ENCODE assay signal across 13 cellular contexts in the genomic region with DNA sequence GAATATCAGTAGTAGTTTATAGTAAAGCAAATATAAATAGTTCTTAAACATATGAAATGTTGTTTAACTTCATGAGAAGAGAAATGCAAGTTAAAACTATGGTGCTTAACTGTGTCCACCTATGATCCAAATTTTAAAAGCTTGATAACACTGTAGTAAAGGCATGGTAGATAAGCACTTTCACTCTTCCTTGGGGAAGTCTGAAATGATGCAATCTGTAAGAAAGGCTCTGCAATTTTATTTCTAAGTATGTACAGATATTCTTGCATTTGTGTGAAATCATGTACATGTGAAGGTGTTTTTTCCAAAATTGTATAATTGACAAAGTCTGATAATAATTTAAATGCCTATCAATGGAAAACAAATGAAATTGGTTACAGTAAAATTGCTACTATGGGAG.
"Had no signal": no experiment of that assay in that cellular context is flagged by ENCODE, and none has a peak within 500 bp of the region (broad histone marks: within the 10 kb centered on the region; RNA-seq: fewer than 3 reads in every experiment).

No MANE protein-coding gene starts in this region.

- H3K27ac Mint-ChIP-seq: activated T-helper 17 cell treated with anti-CD3 and anti-CD28 coated beads, Interleukin-2, amount 50 U/mL, for 72 hours had no signal

- H3K9me3 Mint-ChIP-seq: activated T-helper 17 cell treated with anti-CD3 and anti-CD28 coated beads, Interleukin-2, amount 50 U/mL, for 72 hours; naive B cell had no signal

- H3K27me3 Mint-ChIP-seq: naive B cell had no signal

- DNase-seq: activated CD4-positive, alpha-beta T cell treated with anti-CD3 and anti-CD28 coated beads for 1 hour; activated CD4-positive, alpha-beta T cell treated with anti-CD3 and anti-CD28 coated beads, Interleukin-2, amount 50 U/mL, for 4 hours; activated naive CD4-positive, alpha-beta T cell treated with Interleukin-2 at 50 U/mL for 16 hours; aorta; foreskin melanocyte; left cardiac atrium; naive B cell; sigmoid colon; stimulated activated CD4-positive, alpha-beta T cell treated with anti-CD3 and anti-CD28 coated beads, Interleukin-1b, Interleukin-23, amount 100 ng/mL, for 48 hours; thyroid gland had no signal

- H3K9me3 ChIP-seq: sigmoid colon, thyroid gland had no signal

- H3K4me3 Mint-ChIP-seq: activated T-helper 17 cell treated with anti-CD3 and anti-CD28 coated beads, Interleukin-2, amount 50 U/mL, for 72 hours; naive B cell had no signal

- H3K79me2 ChIP-seq: parathyroid adenoma had no signal

- H3K9ac ChIP-seq: parathyroid adenoma had no signal

- H3K4me1 ChIP-seq: parathyroid adenoma, thyroid gland had no signal

- H2AFZ ChIP-seq: parathyroid adenoma had no signal

- H3K36me3 ChIP-seq: sigmoid colon had no signal

- H3K27me3 ChIP-seq: sigmoid colon, thyroid gland had no signal

- H3K27ac ChIP-seq: parathyroid adenoma, sigmoid colon had no signal

- H3K4me3 ChIP-seq: lung, sigmoid colon, thyroid gland had no signal

- ATAC-seq: activated T-helper 17 cell treated with anti-CD3 and anti-CD28 coated beads, Interleukin-2, amount 50 U/mL, for 72 hours; left cardiac atrium had no signal
